Comparison of ENCODE assay signal across 10 cellular contexts in genomic region chr11:128515766-128516466, GRCh38.
DNase-seq lines count a peak whose midpoint lies in the region; ATAC-seq, FAIRE-seq and TF ChIP-seq lines count a peak whose summit lies in the region.
"Had no signal": no experiment of that assay in that cellular context is flagged by ENCODE, and none has a peak within 500 bp of the region (broad histone marks: within the 10 kb centered on the region; RNA-seq: fewer than 3 reads in every experiment).

No MANE protein-coding gene starts in this region.

- WGBS in pancreas, 2 donors: 4 to 5% methylated on average over 7 of the region's 7 CpGs

- H3K27me3 ChIP-seq in CD4-positive, CD25-positive, alpha-beta regulatory T cell (ENCODE audit: control insufficient read depth, insufficient read depth, low read length): no peaks in the 10 kb centered on the region
- H3K27me3 ChIP-seq in duodenal mucosa (ENCODE audit: control insufficient read depth in 1 of 2, insufficient read depth in 2 of 2, low read length in 2 of 2) (peaks cover 0 to 4% of the 10 kb centered on the region in 2 donors), pancreas (no peaks in the 10 kb centered on the region)

- H3K4me3 ChIP-seq in CD4-positive, CD25-positive, alpha-beta regulatory T cell (ENCODE audit: low read depth, low read length): peak overlapping the region; percentile 100
- H3K4me3 ChIP-seq in duodenal mucosa (ENCODE audit: low read depth in 1 of 2, low read length in 2 of 2) (peak overlapping the region; percentile 45 to 47), pancreas (no peak overlapping the region)

- H3K9me3 ChIP-seq in CD4-positive, CD25-positive, alpha-beta regulatory T cell (ENCODE audit: control insufficient read depth in 2 of 2, low read length in 2 of 2): no peaks in the 10 kb centered on the region
- H3K9me3 ChIP-seq in duodenal mucosa (ENCODE audit: control insufficient read depth in 1 of 2, low read length in 2 of 2): no peaks in the 10 kb centered on the region
- H3K9me3 ChIP-seq in pancreas: no peaks in the 10 kb centered on the region

- intact Hi-C loops in pancreas (cut with DNase I) (no loop called here), posterior cingulate gyrus (cut with DNase I) (no loop called here)

- H3K9me3 Mint-ChIP-seq in CD4-positive, CD25-positive, alpha-beta regulatory T cell: peaks cover 0 to 1% (median 0%) of the 10 kb centered on the region in 7 donors
- no peaks in the 10 kb centered on the region for H3K9me3 Mint-ChIP-seq in IgD-negative memory B cell
- H3K9me3 Mint-ChIP-seq: dendritic cell treated with granulocyte-macrophage colony-stimulating factor and Interleukin-4, amounts not matched to agents 40 ng/mL and 50 ng/mL, for 4 days had no signal

- peaks cover 61% of the 10 kb centered on the region for H3K4me1 ChIP-seq in CD4-positive, CD25-positive, alpha-beta regulatory T cell (ENCODE audit: control insufficient read depth, insufficient read depth, low read length, poor library complexity, severe bottlenecking)
- H3K4me1 ChIP-seq in duodenal mucosa (ENCODE audit: control insufficient read depth in 1 of 2, insufficient read depth in 2 of 2, low read length in 2 of 2) (peaks cover 31 to 43% of the 10 kb centered on the region in 2 donors), pancreas (peaks cover 20 to 67% (median 44%) of the 10 kb centered on the region in 3 donors)

- peak overlapping the region; percentile 96 to 99 (median 98) for H3K4me3 Mint-ChIP-seq in CD4-positive, CD25-positive, alpha-beta regulatory T cell
- H3K4me3 Mint-ChIP-seq in IgD-negative memory B cell: peak overlapping the region; percentile 95 to 98 (median 98)
- H3K4me3 Mint-ChIP-seq: dendritic cell treated with granulocyte-macrophage colony-stimulating factor and Interleukin-4, amounts not matched to agents 40 ng/mL and 50 ng/mL, for 4 days had no signal

- no peak for FAIRE-seq in pancreas (lab: Jason Lieb, UNC)

- peak in 2 of 3 donors; percentile 6 to 47 for DNase-seq in CD4-positive, CD25-positive, alpha-beta regulatory T cell
- DNase-seq in pancreas (no peak), posterior cingulate gyrus (no peak), NCI-H524 (lab: John Stamatoyannopoulos, UW) (no peak), NCI-H526 (lab: John Stamatoyannopoulos, UW) (no peak), NCI-H187 (lab: John Stamatoyannopoulos, UW) (no peak)
- DNase-seq: Kasumi-1 had no signal

- no peak for ATAC-seq in CD4-positive, CD25-positive, alpha-beta regulatory T cell (ENCODE audit: low read depth in 2 of 2)
- peak in 3 of 4 donors; percentile 39 to 63 (median 60) for ATAC-seq in pancreas

- peak overlapping the region; percentile 91 to 98 (median 95) for H3K27ac Mint-ChIP-seq in CD4-positive, CD25-positive, alpha-beta regulatory T cell
- peak overlapping the region; percentile 63 to 72 (median 65) for H3K27ac Mint-ChIP-seq in IgD-negative memory B cell
- H3K27ac Mint-ChIP-seq: dendritic cell treated with granulocyte-macrophage colony-stimulating factor and Interleukin-4, amounts not matched to agents 40 ng/mL and 50 ng/mL, for 4 days had no signal

- H3K9ac ChIP-seq in duodenal mucosa (ENCODE audit: low read depth in 1 of 2, low read length in 2 of 2): peak overlapping the region in 1 of 2 donors; percentile 33

- H3K27ac ChIP-seq in CD4-positive, CD25-positive, alpha-beta regulatory T cell (ENCODE audit: insufficient read depth, low read length, poor library complexity, severe bottlenecking): peak overlapping the region; percentile 97
- no peak overlapping the region for H3K27ac ChIP-seq in duodenal mucosa (ENCODE audit: low read depth, low read length)
- H3K27ac ChIP-seq in pancreas: peak overlapping the region in 2 of 4 donors; percentile 33 to 48

- H3K36me3 Mint-ChIP-seq in CD4-positive, CD25-positive, alpha-beta regulatory T cell: peaks cover 97% of the 10 kb centered on the region
- H3K36me3 Mint-ChIP-seq in IgD-negative memory B cell: peaks cover 10% of the 10 kb centered on the region

- H3K36me3 ChIP-seq in CD4-positive, CD25-positive, alpha-beta regulatory T cell (ENCODE audit: control insufficient read depth, insufficient read depth, low read length): peaks cover 79% of the 10 kb centered on the region
- H3K36me3 ChIP-seq in duodenal mucosa (ENCODE audit: control insufficient read depth in 1 of 2, insufficient read depth in 2 of 2, low read length in 2 of 2) (peaks cover 0 to 6% of the 10 kb centered on the region in 2 donors), pancreas (no peaks in the 10 kb centered on the region)

- no peaks in the 10 kb centered on the region for H3K27me3 Mint-ChIP-seq in CD4-positive, CD25-positive, alpha-beta regulatory T cell
- H3K27me3 Mint-ChIP-seq in IgD-negative memory B cell: no peaks in the 10 kb centered on the region

- TF ChIP-seq CTCF in pancreas (IDR thresholded peaks at IDR 0.05): no peak

- H3K4me1 Mint-ChIP-seq in CD4-positive, CD25-positive, alpha-beta regulatory T cell: peaks cover 27 to 44% (median 41%) of the 10 kb centered on the region in 4 donors
- H3K4me1 Mint-ChIP-seq in IgD-negative memory B cell: peaks cover 73 to 80% (median 78%) of the 10 kb centered on the region in 3 donors

Comparison
In these comparisons a context has a peak if more than half of its experiments do, and no peak if none do; other contexts are left out.
1. ATAC-seq: peak in pancreas (3 of 4); none in CD4-positive, CD25-positive, alpha-beta regulatory T cell (0 of 2).
2. DNase-seq: peak in CD4-positive, CD25-positive, alpha-beta regulatory T cell (2 of 3); none in pancreas (0 of 6), posterior cingulate gyrus (0 of 10), NCI-H524 (0 of 2), NCI-H526 (0 of 2) and NCI-H187 (0 of 2).
3. H3K4me3 ChIP-seq: peak in CD4-positive, CD25-positive, alpha-beta regulatory T cell (single experiment) and duodenal mucosa (2 of 2); none in pancreas (0 of 4).